Comparison of ENCODE assay signal across 31 cellular contexts in the genomic region with DNA sequence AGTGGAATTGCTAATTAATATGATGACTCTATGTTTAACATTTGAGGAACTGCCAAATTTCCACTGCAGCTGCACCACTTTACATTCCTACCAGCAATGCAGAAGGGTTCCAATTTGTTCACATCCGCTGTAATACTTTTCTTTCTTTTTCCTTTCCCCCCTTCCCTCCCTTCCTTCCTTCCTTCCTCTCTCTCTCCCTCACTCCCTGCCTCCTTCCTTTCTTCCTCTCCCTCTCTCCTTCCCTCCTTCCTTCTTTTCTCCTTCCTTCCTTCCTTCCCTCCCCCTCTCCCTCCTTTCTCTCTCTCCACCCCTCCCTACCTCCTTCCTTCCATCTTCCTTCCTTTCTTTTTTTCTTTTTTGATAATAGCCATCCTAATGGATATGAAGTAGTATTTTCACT.
"Had no signal": no experiment of that assay in that cellular context is flagged by ENCODE, and none has a peak within 500 bp of the region (broad histone marks: within the 10 kb centered on the region; RNA-seq: fewer than 3 reads in every experiment).

No MANE protein-coding gene starts in this region.

- DNase-seq: activated CD4-positive, alpha-beta memory T cell treated with anti-CD3 and anti-CD28 coated beads, Interleukin-2, amount 10 ng/mL, durations not matched to agents 7 days and 5 days; activated CD4-positive, alpha-beta T cell treated with anti-CD3 and anti-CD28 coated beads for 1 hour; activated CD4-positive, alpha-beta T cell treated with anti-CD3 and anti-CD28 coated beads for 36 hours; activated CD4-positive, alpha-beta T cell treated with anti-CD3 and anti-CD28 coated beads for 48 hours; activated CD4-positive, alpha-beta T cell treated with anti-CD3 and anti-CD28 coated beads, Interleukin-2, amount 10 ng/mL, durations not matched to agents 7 days and 5 days; activated CD4-positive, alpha-beta T cell treated with anti-CD3 and anti-CD28 coated beads, Interleukin-2, amount 50 U/mL, for 48 hours; activated CD4-positive, CD25-positive, alpha-beta regulatory T cell; activated CD8-positive, alpha-beta memory T cell treated with anti-CD3 and anti-CD28 coated beads for 24 hours; activated CD8-positive, alpha-beta memory T cell treated with anti-CD3 and anti-CD28 coated beads, Interleukin-2, amount 10 ng/mL, durations not matched to agents 7 days and 5 days; activated CD8-positive, alpha-beta memory T cell treated with anti-CD3 and anti-CD28 coated beads, Interleukin-2, amount 50 U/mL, for 48 hours; activated CD8-positive, alpha-beta T cell treated with anti-CD3 and anti-CD28 coated beads, Interleukin-2, amount 10 ng/mL, durations not matched to agents 7 days and 5 days; activated effector memory CD4-positive, alpha-beta T cell treated with Interleukin-2 at 50 U/mL for 16 hours; activated gamma-delta T cell; activated naive CD4-positive, alpha-beta T cell treated with anti-CD3 and anti-CD28 coated beads, Interleukin-2, amount 10 ng/mL, durations not matched to agents 7 days and 5 days; activated naive CD4-positive, alpha-beta T cell treated with Interleukin-2 at 50 U/mL for 16 hours; activated naive CD8-positive, alpha-beta T cell treated with anti-CD3 and anti-CD28 coated beads, Interleukin-2, amount 10 ng/mL, durations not matched to agents 7 days and 5 days; activated naive CD8-positive, alpha-beta T cell treated with anti-CD3 and anti-CD28 coated beads, Interleukin-2, amount 50 U/mL, for 24 hours; activated T-cell treated with anti-CD3 and anti-CD28 coated beads, Interleukin-2, amount 50 U/mL, for 24 hours; activated T-cell treated with anti-CD3 and anti-CD28 coated beads, Interleukin-2, amount 50 U/mL, for 48 hours; amygdala; anterior cingulate cortex; caudate nucleus; cerebellar nuclear complex; T-helper 2 cell; T-helper 9 cell; WERI-Rb-1 had no signal

- FAIRE-seq: bronchial epithelial cell had no signal

- H3K36me3 ChIP-seq: ascending aorta, cardiac muscle cell, WERI-Rb-1 had no signal

- ATAC-seq: activated CD4-positive, alpha-beta T cell treated with anti-CD3 and anti-CD28 coated beads for 36 hours; activated CD4-positive, CD25-positive, alpha-beta regulatory T cell treated with anti-CD3 and anti-CD28 coated beads, Interleukin-2, amount 50 U/mL, for 24 hours; activated CD8-positive, alpha-beta memory T cell treated with anti-CD3 and anti-CD28 coated beads, Interleukin-2, amount 10 ng/mL, durations not matched to agents 7 days and 5 days; activated CD8-positive, alpha-beta T cell treated with anti-CD3 and anti-CD28 coated beads, Interleukin-2, amount 10 ng/mL, durations not matched to agents 7 days and 5 days; activated naive CD8-positive, alpha-beta T cell treated with anti-CD3 and anti-CD28 coated beads, Interleukin-2, amount 50 U/mL, for 24 hours; WTC11 had no signal

- H3K27ac ChIP-seq: ascending aorta, cardiac muscle cell, WERI-Rb-1 had no signal

- H3K4me3 ChIP-seq: ascending aorta, cardiac muscle cell had no signal

- H3K9me3 ChIP-seq: ascending aorta had no signal

- H3K27me3 ChIP-seq: ascending aorta, cardiac muscle cell had no signal
